29 cellular contexts compared by ENCODE assay signal in the genomic region with DNA sequence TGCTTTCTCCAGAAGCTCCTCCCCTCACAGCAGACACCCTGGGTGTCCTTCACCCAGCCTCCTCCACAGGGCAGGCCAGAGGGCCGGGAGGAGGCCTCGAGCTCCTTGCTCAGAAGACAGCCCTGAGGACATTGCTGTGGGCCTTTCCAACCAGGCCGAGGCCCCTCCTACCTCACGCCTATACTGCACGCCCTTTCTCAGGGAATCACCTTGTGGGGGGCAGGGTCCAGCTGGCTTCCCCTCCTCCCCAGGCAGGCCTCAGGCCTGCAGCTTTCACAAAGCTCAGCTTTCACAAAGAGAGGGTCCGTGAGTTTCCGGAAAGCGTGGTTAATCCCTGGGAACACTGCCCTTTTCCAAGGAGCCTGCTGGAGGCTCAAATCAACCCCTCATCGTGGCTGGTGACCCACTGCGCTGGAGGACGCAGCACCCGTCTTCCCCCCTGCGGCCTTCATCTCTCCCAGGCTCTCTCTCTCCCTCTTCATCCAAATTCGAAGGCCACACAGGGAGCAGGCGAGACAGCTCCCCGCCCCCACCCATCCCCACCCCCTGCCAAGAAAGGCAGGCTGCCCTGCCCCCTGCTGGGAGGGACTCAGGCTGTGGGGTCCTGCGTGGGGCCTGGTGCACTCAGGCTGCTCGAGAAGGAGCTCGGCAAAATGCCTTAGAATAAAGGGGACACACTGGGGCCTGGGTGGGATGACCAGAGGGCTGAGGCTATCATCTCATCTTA.
DNase-seq lines count a peak whose midpoint lies in the region; ATAC-seq and TF ChIP-seq lines count a peak whose summit lies in the region.
"Had no signal": no experiment of that assay in that cellular context is flagged by ENCODE, and none has a peak within 500 bp of the region (broad histone marks: within the 10 kb centered on the region; RNA-seq: fewer than 3 reads in every experiment).

No MANE protein-coding gene starts in this region.

- TF ChIP-seq CTCF in HEK293 (tag by site-specific recombination; IDR thresholded peaks at IDR 0.05): no peak

- H2BK120ac ChIP-seq in mesendoderm (ENCODE audit: low read depth, low read length): no peak overlapping the region

- H3K23ac ChIP-seq in mesendoderm (ENCODE audit: low read length): no peak overlapping the region

- no peak overlapping the region for H3K18ac ChIP-seq in mesendoderm (ENCODE audit: low read length)

- H3K36me3 ChIP-seq in HEK293 (ENCODE audit: control insufficient read depth in 2 of 2, insufficient read depth in 1 of 2, low read length in 2 of 2): no peaks in the 10 kb centered on the region
- H3K36me3 ChIP-seq in mesendoderm (ENCODE audit: control insufficient read depth, insufficient read depth, low read length): no peaks in the 10 kb centered on the region
- H3K36me3 ChIP-seq: adrenal gland, left ventricle myocardium inferior, transverse colon had no signal

- no peak overlapping the region for H3K4me2 ChIP-seq in mesendoderm (ENCODE audit: low read length)

- H3K9me3 ChIP-seq in HEK293 (ENCODE audit: control insufficient read depth, insufficient read depth, low read depth, low read length): no peaks in the 10 kb centered on the region
- H3K9me3 ChIP-seq: adrenal gland, left ventricle myocardium inferior, transverse colon had no signal

- no peak overlapping the region for H3K4ac ChIP-seq in mesendoderm (ENCODE audit: low read depth, low read length)

- CTCF ChIA-PET in HEK293 (lab: Yijun Ruan, JAX): interaction anchor here (0.6 to 2.7 kb wide), 8 partner anchors 11 to 294 kb away, joined by 3 to 29 read pairs (median 4); no protein-coding TSS in a partner anchor

- no peak overlapping the region for H3K27ac ChIP-seq in HEK293 (ENCODE audit: extremely low read depth, low read depth, low read length)
- H3K27ac ChIP-seq in mesendoderm (ENCODE audit: low read depth, low read length): no peak overlapping the region
- H3K27ac ChIP-seq: adrenal gland, foreskin keratinocyte, left ventricle myocardium inferior, transverse colon, VCaP had no signal

- H3K9ac ChIP-seq in mesendoderm (ENCODE audit: low read length): peak overlapping the region; percentile 32

- no CpG with 5 or more reads among the region's 19 CpGs for WGBS in mesendoderm (ENCODE audit: extremely low coverage, insufficient coverage, low lambda C conversion rate)

- H3K56ac ChIP-seq in mesendoderm (ENCODE audit: low read length): peak overlapping the region; percentile 67

- ATAC-seq in GM18520 (IDR thresholded peaks at IDR 0.05; ENCODE audit: unreplicated experiment) (no peak), GM18502 (IDR thresholded peaks at IDR 0.05; ENCODE audit: poor library complexity, unreplicated experiment) (no peak)
- ATAC-seq: activated CD8-positive, alpha-beta memory T cell treated with anti-CD3 and anti-CD28 coated beads, Interleukin-2, amount 10 ng/mL, durations not matched to agents 7 days and 5 days; activated T-cell treated with anti-CD3 and anti-CD28 coated beads, Interleukin-2, amount 50 U/mL, for 72 hours; foreskin keratinocyte had no signal

- DNase-seq in ELF-1 (ENCODE audit: low read depth, low spot score): peak; percentile 59
- DNase-seq in ecto neural progenitor cell (ENCODE audit: low spot score): peak; percentile 65
- peak; percentile 35 for DNase-seq in mesendoderm
- DNase-seq in activated naive CD4-positive, alpha-beta T cell (lab: John Stamatoyannopoulos, UW): no peak
- DNase-seq in AG08395 (ENCODE audit: low spot score): no peak
- DNase-seq: ACHN; activated CD8-positive, alpha-beta memory T cell treated with anti-CD3 and anti-CD28 coated beads, Interleukin-2, amount 10 ng/mL, durations not matched to agents 7 days and 5 days; activated naive CD4-positive, alpha-beta T cell treated with Interleukin-2 at 50 U/mL for 16 hours; activated T-cell treated with anti-CD3 and anti-CD28 coated beads, Interleukin-2, amount 50 U/mL, for 72 hours; adrenal gland; DMS53; effector memory CD4-positive, alpha-beta T cell; foreskin keratinocyte; hippocampal formation; left ventricle myocardium inferior; naive B cell; NCI-H1048; NCI-H1694 treated with DMSO at 0.1 percent for 48 hours; NCI-H524 treated with DMSO at 0.1 percent for 48 hours; retina; SHP77; stimulated activated CD4-positive, alpha-beta T cell treated with anti-CD3 and anti-CD28 coated beads, Interleukin-2, amount 100 ng/mL, for 24 hours; SW 1271; T-helper 9 cell; transverse colon had no signal

- POLR2A ChIA-PET in HEK293 (lab: Yijun Ruan, JAX): no interaction called here

- H3K79me2 ChIP-seq in mesendoderm (ENCODE audit: control insufficient read depth, insufficient read depth, low read length): no peaks in the 10 kb centered on the region

- H3K4me3 ChIP-seq in HEK293 (ENCODE audit: low read depth, low read length): no peak overlapping the region
- H3K4me3 ChIP-seq in mesendoderm (ENCODE audit: low read length): no peak overlapping the region
- H3K4me3 ChIP-seq: adrenal gland, left ventricle myocardium inferior, transverse colon had no signal

- no peaks in the 10 kb centered on the region for H3K79me1 ChIP-seq in mesendoderm (ENCODE audit: low read length)

- H4K8ac ChIP-seq in mesendoderm (ENCODE audit: low read depth, low read length): no peak overlapping the region

- H2AK5ac ChIP-seq in mesendoderm (ENCODE audit: low read length): no peak overlapping the region

- no peaks in the 10 kb centered on the region for H3K4me1 ChIP-seq in HEK293 (ENCODE audit: control insufficient read depth, insufficient read depth, low read length)
- peaks cover 3% of the 10 kb centered on the region for H3K4me1 ChIP-seq in mesendoderm (ENCODE audit: control insufficient read depth, low read depth, low read length)
- H3K4me1 ChIP-seq: adrenal gland, foreskin keratinocyte, left ventricle myocardium inferior, transverse colon had no signal

- H3K27me3 ChIP-seq in mesendoderm (ENCODE audit: insufficient read depth, low read length, poor library complexity): no peaks in the 10 kb centered on the region
- H3K27me3 ChIP-seq: adrenal gland, foreskin keratinocyte, transverse colon had no signal

- H2BK5ac ChIP-seq in mesendoderm (ENCODE audit: low read length): no peak overlapping the region

- H2BK15ac ChIP-seq in mesendoderm (replicated peaks; ENCODE audit: low read depth): no peak overlapping the region

- no peak overlapping the region for H4K5ac ChIP-seq in mesendoderm (ENCODE audit: low read length)

TF ChIP-seq in HEK293, 187 proteins besides CTCF, POLR2A, EP300 and RAD21:
- peak; percentile 72 for TF ChIP-seq GLIS1 (tag by site-specific recombination; IDR thresholded peaks at IDR 0.05)
- no peak for TF ChIP-seq SP2 (tag by site-specific recombination; IDR thresholded peaks at IDR 0.05)

Comparison
In these comparisons a context has a peak if more than half of its experiments do, and no peak if none do; other contexts are left out.
1. DNase-seq: peak in ELF-1 (single experiment), ecto neural progenitor cell (single experiment) and mesendoderm (single experiment); none in activated naive CD4-positive, alpha-beta T cell (0 of 4) and AG08395 (single experiment).